In the genomic region with DNA sequence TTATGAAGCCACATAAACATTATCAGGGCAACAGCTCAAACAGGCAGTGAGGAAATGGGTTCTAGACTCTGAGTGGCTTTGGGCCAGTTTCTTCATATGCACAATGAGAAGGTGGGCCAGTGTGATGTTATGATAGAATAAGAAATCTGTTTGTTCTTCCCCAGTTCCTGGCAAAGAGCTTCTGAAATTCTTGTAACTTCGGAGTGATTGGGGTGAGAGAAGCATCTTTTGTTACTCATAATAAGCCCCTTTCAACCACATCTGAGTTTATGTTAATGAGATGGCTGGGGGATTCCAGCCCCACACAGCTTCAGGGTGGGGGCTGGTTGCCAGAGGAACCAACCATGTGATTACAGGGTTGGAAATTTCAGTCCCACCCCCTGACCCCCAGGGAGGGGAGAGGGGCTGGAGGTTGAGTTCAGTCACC, we compare ENCODE assay signal across 21 cellular contexts. TPM values are rescaled to one million over a fixed set of nuclear protein-coding genes. Genes with fewer than 3 reads are reported as not detected.
DNase-seq lines count a peak whose midpoint lies in the region; ATAC-seq, FAIRE-seq and TF ChIP-seq lines count a peak whose summit lies in the region.
"Had no signal": no experiment of that assay in that cellular context is flagged by ENCODE, and none has a peak within 500 bp of the region (broad histone marks: within the 10 kb centered on the region; RNA-seq: fewer than 3 reads in every experiment).

No MANE protein-coding gene starts in this region.

- no peaks in the 10 kb centered on the region for H3K79me2 ChIP-seq in GM12878 (ENCODE audit: control insufficient read depth, insufficient read depth, low read length)

- no peak overlapping the region for H3K27ac ChIP-seq in GM12878 (ENCODE audit: control insufficient read depth, insufficient read depth)
- H3K27ac ChIP-seq in lower lobe of right lung = no peak overlapping the region
- H3K27ac ChIP-seq: BLaER1, cardiac muscle cell, neural progenitor cell, tibial artery had no signal

- H3K36me3 Mint-ChIP-seq in activated CD4-positive, alpha-beta T cell treated with anti-CD3 and anti-CD28 coated beads for 36 hours (ENCODE audit: low read depth) = no peaks in the 10 kb centered on the region
- H3K36me3 Mint-ChIP-seq: activated naive CD8-positive, alpha-beta T cell treated with anti-CD3 and anti-CD28 coated beads, Interleukin-2, amount 10 ng/mL, durations not matched to agents 7 days and 5 days; neural progenitor cell had no signal

- no peak overlapping the region for H3K27ac Mint-ChIP-seq in activated CD4-positive, alpha-beta T cell treated with anti-CD3 and anti-CD28 coated beads for 36 hours
- H3K27ac Mint-ChIP-seq: activated naive CD8-positive, alpha-beta T cell treated with anti-CD3 and anti-CD28 coated beads, Interleukin-2, amount 10 ng/mL, durations not matched to agents 7 days and 5 days; neural progenitor cell had no signal

- 0% methylated on average over 1 of the region's 1 CpG for WGBS in GM12878 (ENCODE audit: insufficient coverage, insufficient replicate concordance, low lambda C conversion rate, missing lambda C conversion rate)

- no peak overlapping the region for H2AFZ ChIP-seq in GM12878 (ENCODE audit: control insufficient read depth, low read depth, low read length)
- H2AFZ ChIP-seq: neural progenitor cell had no signal

- no peaks in the 10 kb centered on the region for H3K27me3 ChIP-seq in GM12878 (replicated peaks in 1 of 2; ENCODE audit: control insufficient read depth in 2 of 2, insufficient read depth in 2 of 2, low read length in 1 of 2)
- H3K27me3 ChIP-seq in lower lobe of right lung (ENCODE audit: low read depth) = no peaks in the 10 kb centered on the region
- H3K27me3 ChIP-seq: BLaER1, cardiac muscle cell, neural progenitor cell, tibial artery had no signal

- RAD21 ChIA-PET in GM12878 (lab: Charles Lee; ENCODE audit: unreplicated experiment) = interaction anchor here (1.0 to 3.0 kb wide), 6 partner anchors 9 to 281 kb away, joined by 3 to 15 read pairs (median 4); no protein-coding TSS in a partner anchor

- CTCF ChIA-PET in activated CD4-positive, alpha-beta T cell treated with anti-CD3 and anti-CD28 coated beads for 36 hours (lab: Charles Lee) = interaction anchor here (0.7 kb wide), 1 partner anchor 120 kb away, joined by 3 read pairs; no protein-coding TSS in a partner anchor
- CTCF ChIA-PET in GM12878 (lab: Yijun Ruan, JAX) = interaction anchor here (0.7 to 4.8 kb wide), 8 partner anchors 8 to 1788 kb away, joined by 3 to 48 read pairs (median 12); no protein-coding TSS in a partner anchor

- H3K27me3 Mint-ChIP-seq in activated CD4-positive, alpha-beta T cell treated with anti-CD3 and anti-CD28 coated beads for 36 hours = no peaks in the 10 kb centered on the region

- TF ChIP-seq CTCF in GM12878 (IDR thresholded peaks at IDR 0.05 in 2 of 3, conservative IDR thresholded peaks at IDR 0.05 in 1 of 3; ENCODE audit: control insufficient read depth in 2 of 3, extremely low read depth in 1 of 3, insufficient read depth in 1 of 3, low read depth in 3 of 3, low read length in 3 of 3) = no peak
- TF ChIP-seq CTCF in lower lobe of right lung (IDR thresholded peaks at IDR 0.05) = no peak

- peak; percentile 84 for ATAC-seq in activated CD4-positive, alpha-beta T cell treated with anti-CD3 and anti-CD28 coated beads for 36 hours
- ATAC-seq in GM19395 (IDR thresholded peaks at IDR 0.05; ENCODE audit: unreplicated experiment) = peak; percentile 48
- ATAC-seq in HG03045 (IDR thresholded peaks at IDR 0.05; ENCODE audit: unreplicated experiment) = peak; percentile 49
- peak; percentile 79 for ATAC-seq in GM12878
- no peak for ATAC-seq in lower lobe of right lung

- H3K4me1 ChIP-seq in GM12878 (ENCODE audit: control insufficient read depth, insufficient read depth, low read length) (no peaks in the 10 kb centered on the region), lower lobe of right lung (no peaks in the 10 kb centered on the region)
- H3K4me1 ChIP-seq: neural progenitor cell, tibial artery had no signal

- in situ Hi-C loops in GM12878 (cut with MboI) = no loop called here

- SMC1A ChIA-PET in GM12878 (lab: Charles Lee; ENCODE audit: uncharacterized antibody, unreplicated experiment) = interaction anchor here (1.0 to 5.2 kb wide), 8 partner anchors 9 to 136 kb away, joined by 3 to 67 read pairs (median 4); no protein-coding TSS in a partner anchor

- H3K4me3 ChIP-seq in GM12878 (no peak overlapping the region), lower lobe of right lung (no peak overlapping the region)
- H3K4me3 ChIP-seq: BLaER1, cardiac muscle cell, neural progenitor cell, tibial artery had no signal

- H3K4me2 ChIP-seq in GM12878 (ENCODE audit: control insufficient read depth, insufficient read depth) = no peak overlapping the region
- H3K4me2 ChIP-seq: BLaER1, neural progenitor cell had no signal

- 0 out of 4 replicates have a peak, but pooled peaks of 1 of the 2 experiments have one; percentile 8 for TF ChIP-seq EP300 in GM12878 (IDR thresholded peaks at IDR 0.05; ENCODE audit: borderline replicate concordance in 1 of 2, control insufficient read depth in 1 of 2, low read depth in 2 of 2, low read length in 2 of 2)

- no peak overlapping the region for H3K9ac ChIP-seq in GM12878 (ENCODE audit: control insufficient read depth, insufficient read depth, low read length)
- H3K9ac ChIP-seq: BLaER1, neural progenitor cell had no signal

- H4K20me1 ChIP-seq in GM12878 (ENCODE audit: control insufficient read depth, insufficient read depth) = no peaks in the 10 kb centered on the region
- H4K20me1 ChIP-seq: BLaER1 had no signal

- POLR2A ChIA-PET in activated CD4-positive, alpha-beta T cell treated with anti-CD3 and anti-CD28 coated beads for 36 hours (lab: Charles Lee) = no interaction called here
- POLR2A ChIA-PET in GM12878 (lab: Charles Lee) = interaction anchor here (1.0 kb wide), 1 partner anchor 116 kb away, joined by 4 read pairs; no protein-coding TSS in a partner anchor

- intact Hi-C loops in activated CD4-positive, alpha-beta T cell treated with anti-CD3 and anti-CD28 coated beads for 36 hours (cut with DNase I, micrococcal nuclease) = loop anchor here in 1 of 2 experiments (10.0 kb wide), 2 partner anchors 232 to 502 kb away; no protein-coding TSS in a partner anchor
- intact Hi-C loops in GM12878 (cut with micrococcal nuclease; ENCODE audit: unreplicated experiment) = no loop called here
- intact Hi-C loops in lower lobe of right lung (cut with DNase I) = no loop called here

- H3K9me3 ChIP-seq in GM12878 (replicated peaks; ENCODE audit: control insufficient read depth, insufficient read depth, low read length) = no peaks in the 10 kb centered on the region
- no peaks in the 10 kb centered on the region for H3K9me3 ChIP-seq in lower lobe of right lung
- H3K9me3 ChIP-seq: tibial artery had no signal

- H3K9me3 Mint-ChIP-seq in activated CD4-positive, alpha-beta T cell treated with anti-CD3 and anti-CD28 coated beads for 36 hours (ENCODE audit: low read depth) = no peaks in the 10 kb centered on the region
- H3K9me3 Mint-ChIP-seq: activated naive CD8-positive, alpha-beta T cell treated with anti-CD3 and anti-CD28 coated beads, Interleukin-2, amount 10 ng/mL, durations not matched to agents 7 days and 5 days had no signal

- TF ChIP-seq POLR2A in GM12878 (IDR thresholded peaks at IDR 0.05; ENCODE audit: low read depth, low read length) = no peak

- H3K4me3 Mint-ChIP-seq in activated CD4-positive, alpha-beta T cell treated with anti-CD3 and anti-CD28 coated beads for 36 hours = no peak overlapping the region
- H3K4me3 Mint-ChIP-seq: activated naive CD8-positive, alpha-beta T cell treated with anti-CD3 and anti-CD28 coated beads, Interleukin-2, amount 10 ng/mL, durations not matched to agents 7 days and 5 days; neural progenitor cell had no signal

- no peaks in the 10 kb centered on the region for H3K36me3 ChIP-seq in GM12878 (ENCODE audit: control insufficient read depth in 2 of 2, insufficient read depth in 2 of 2, low read length in 1 of 2)
- no peaks in the 10 kb centered on the region for H3K36me3 ChIP-seq in lower lobe of right lung
- H3K36me3 ChIP-seq: BLaER1, cardiac muscle cell, neural progenitor cell, tibial artery had no signal

- no TSS peak for BruUV-seq in GM12878 (replicated peaks; lab: Mats Ljungman, UMichigan)

- peak; percentile 47 for DNase-seq in activated CD4-positive, alpha-beta T cell treated with anti-CD3 and anti-CD28 coated beads for 36 hours
- DNase-seq in activated CD4-positive, alpha-beta T cell treated with anti-CD3 and anti-CD28 coated beads, Interleukin-2, amount 50 U/mL, for 1 hour = no peak
- no peak for DNase-seq in GM12878 (ENCODE audit: low read depth, low spot score)
- no peak for DNase-seq in lower lobe of right lung
- no peak for DNase-seq in DMS 273 (lab: John Stamatoyannopoulos, UW; ENCODE audit: unreplicated experiment)
- no peak for DNase-seq in occipital lobe (lab: John Stamatoyannopoulos, UW)
- DNase-seq: 8988T; activated CD8-positive, alpha-beta memory T cell treated with anti-CD3 and anti-CD28 coated beads for 24 hours; activated naive CD8-positive, alpha-beta T cell treated with anti-CD3 and anti-CD28 coated beads, Interleukin-2, amount 10 ng/mL, durations not matched to agents 7 days and 5 days; DMS 273 treated with DMSO at 0.1 percent for 48 hours; effector memory CD4-positive, alpha-beta T cell; hypothalamus; midbrain; MV-4-11; NCI-H526; tibial artery had no signal

- no peak for TF ChIP-seq RAD21 in GM12878 (IDR thresholded peaks at IDR 0.05; ENCODE audit: insufficient read depth, low read depth, low read length)

- no peak for FAIRE-seq in GM12878 (lab: Jason Lieb, UNC)

- peaks cover 14% of the 10 kb centered on the region for H3K4me1 Mint-ChIP-seq in activated CD4-positive, alpha-beta T cell treated with anti-CD3 and anti-CD28 coated beads for 36 hours
- H3K4me1 Mint-ChIP-seq: activated naive CD8-positive, alpha-beta T cell treated with anti-CD3 and anti-CD28 coated beads, Interleukin-2, amount 10 ng/mL, durations not matched to agents 7 days and 5 days had no signal

RNA-seq across cellular contexts. Expression of a gene that starts 56.9 kb away (rescaled TPM):
- total RNA-seq in activated CD4-positive, alpha-beta T cell treated with anti-CD3 and anti-CD28 coated beads for 36 hours = 1 to 10 TPM; 8.0 to 8.3 TPM
- 90.0 and 92.7 TPM in 2 replicates for total RNA-seq in GM12878 (2013; cell fraction: nucleolus; rRNA removed)
- total RNA-seq in GM12878 (2014; rRNA removed) (8.2 and 9.0 TPM in 2 replicates), GM12878 (2014; rRNA removed; fragmentation: Illumina TruSeq; extraction: Trizol) (10.6 and 10.8 TPM in 2 replicates), GM12878 (2021) (6.9 TPM in 2 replicates), lower lobe of right lung (62.4 TPM), occipital lobe (54.6 TPM)
- polyA plus RNA-seq in GM12878 (2011; ENCODE audit: low read depth) = 0.08 TPM
- polyA plus RNA-seq in GM12878 (2011; rRNA removed) (6.7 and 6.9 TPM in 2 replicates), GM12878 (2014; fragmentation: Illumina TruSeq; extraction: Trizol) (9.1 and 9.8 TPM in 2 replicates), GM12878 (2014; fragmentation: Nextera tagmentation; extraction: Ambion mirVana) (10 to 100 TPM in 1 of 2 experiments, 1 to 10 TPM in 1; 7.0 to 11.4 TPM), GM12878 (2014; rRNA removed) (7.5 and 9.0 TPM in 2 replicates), GM12878 (2016; fragmentation: Nextera tagmentation; extraction: Ambion mirVana) (1 to 10 TPM; 3.9 to 7.0 TPM)
- 4.5 and 5.4 TPM in 2 replicates for polyA plus RNA-seq in GM12878 (2011; cell fraction: cytosol; rRNA removed)
- 7.4 and 7.7 TPM in 2 replicates for polyA plus RNA-seq in GM12878 (2011; cell fraction: nucleus; rRNA removed)
- 0.89 and 1.1 TPM in 2 replicates for polyA plus RNA-seq in GM12878 (2012)
- 10.0 and 11.8 TPM in 2 replicates for polyA minus RNA-seq in GM12878 (2011; rRNA and poly(A)+ RNA removed)
- 2.7 and 3.7 TPM in 2 replicates for polyA minus RNA-seq in GM12878 (2011; cell fraction: cytosol; rRNA and poly(A)+ RNA removed)
- polyA minus RNA-seq in GM12878 (2011; cell fraction: nucleus; rRNA and poly(A)+ RNA removed) = 7.7 and 11.7 TPM in 2 replicates

Comparison
In these comparisons a context has a peak if more than half of its experiments do, and no peak if none do; other contexts are left out.
1. ATAC-seq: peak in activated CD4-positive, alpha-beta T cell treated with anti-CD3 and anti-CD28 coated beads for 36 hours (single experiment), GM19395 (single experiment), HG03045 (single experiment) and GM12878 (single experiment); none in lower lobe of right lung (0 of 2).